Comparison of ENCODE assay signal across 8 cellular contexts in genomic region chr11:67238894-67239794, GRCh38. TPM values are rescaled to one million over a fixed set of nuclear protein-coding genes. Genes with fewer than 3 reads are reported as not detected.
DNase-seq lines count a peak whose midpoint lies in the region; ATAC-seq and TF ChIP-seq lines count a peak whose summit lies in the region.

No MANE protein-coding gene starts in this region.

- peaks cover 13 to 22% (median 15%) of the 10 kb centered on the region in 3 experiments for H3K36me3 ChIP-seq in naive thymus-derived CD4-positive, alpha-beta T cell (ENCODE audit: control insufficient read depth in 2 of 3, insufficient read depth in 3 of 3, low read length in 3 of 3)

- H3K4me3 Mint-ChIP-seq in naive thymus-derived CD4-positive, alpha-beta T cell: peak overlapping the region; percentile 93 to 100 (median 98)

- intact Hi-C loops in naive thymus-derived CD4-positive, alpha-beta T cell (cut with micrococcal nuclease): loop anchor here (1.0 to 5.0 kb wide), 7 partner anchors 8 to 566 kb away; partner anchors contain the start of genes AIP (in 1 of the 2), CDK2AP2 (in 1 of the 2), KDM2A (in 1 of the 2) and PC (in 1 of the 2)

- no peak for TF ChIP-seq CTCF in coronary artery (IDR thresholded peaks at IDR 0.05)

- H3K27ac Mint-ChIP-seq in naive thymus-derived CD4-positive, alpha-beta T cell: peak overlapping the region; percentile 92 to 100 (median 99)

- H3K27ac ChIP-seq in coronary artery: peak overlapping the region in 1 of 2 donors; percentile 72
- peak overlapping the region; percentile 63 for H3K27ac ChIP-seq in naive thymus-derived CD4-positive, alpha-beta T cell (ENCODE audit: low read depth, low read length)

- H3K9me3 ChIP-seq in naive thymus-derived CD4-positive, alpha-beta T cell (ENCODE audit: control insufficient read depth in 2 of 3, low read length in 3 of 3): no peaks in the 10 kb centered on the region

- DNase-seq in EH (ENCODE audit: low read depth) (peak; percentile 16), NAMALWA (ENCODE audit: low spot score) (peak; percentile 36), coronary artery (ENCODE audit: low spot score) (no peak), NCI-H1694 (lab: John Stamatoyannopoulos, UW) (no peak), MV-4-11 (lab: John Stamatoyannopoulos, UW) (no peak), C1 segment of cervical spinal cord (lab: John Stamatoyannopoulos, UW) (no peak), NCI-H345 treated with DMSO at 0.1 percent for 48 hours (lab: John Stamatoyannopoulos, UW; ENCODE audit: unreplicated experiment) (no peak)
- DNase-seq in naive thymus-derived CD4-positive, alpha-beta T cell: no peak

- POLR2A ChIA-PET in naive thymus-derived CD4-positive, alpha-beta T cell (lab: Charles Lee): interaction anchor here (0.6 to 3.7 kb wide), 38 partner anchors 8 to 1380 kb away, joined by 3 to 40 read pairs (median 6); partner anchors contain the start of genes ANKRD13D, CCDC85B, GRK2 and GSTP1

- CTCF ChIA-PET in naive thymus-derived CD4-positive, alpha-beta T cell (lab: Charles Lee): interaction anchor here (1.0 to 2.6 kb wide), 6 partner anchors 14 to 120 kb away, joined by 3 to 23 read pairs (median 4); partner anchors contain the start of gene KDM2A

- no peak for ATAC-seq in naive thymus-derived CD4-positive, alpha-beta T cell

- H3K9me3 Mint-ChIP-seq in naive thymus-derived CD4-positive, alpha-beta T cell: peaks cover 0 to 10% (median 0%) of the 10 kb centered on the region in 11 donors

- peaks cover 24 to 38% of the 10 kb centered on the region in 2 donors for H3K4me1 ChIP-seq in naive thymus-derived CD4-positive, alpha-beta T cell (ENCODE audit: control insufficient read depth in 2 of 2, insufficient read depth in 2 of 2, low read length in 2 of 2)

- H3K27me3 Mint-ChIP-seq in naive thymus-derived CD4-positive, alpha-beta T cell: no peaks in the 10 kb centered on the region

- peaks cover 2 to 32% (median 27%) of the 10 kb centered on the region in 5 donors for H3K36me3 Mint-ChIP-seq in naive thymus-derived CD4-positive, alpha-beta T cell

- no peaks in the 10 kb centered on the region for H3K27me3 ChIP-seq in naive thymus-derived CD4-positive, alpha-beta T cell (ENCODE audit: control insufficient read depth in 2 of 2, insufficient read depth in 2 of 2, low read length in 2 of 2)

- H3K4me3 ChIP-seq in coronary artery: peak overlapping the region; percentile 55
- no peak overlapping the region for H3K4me3 ChIP-seq in naive thymus-derived CD4-positive, alpha-beta T cell (ENCODE audit: low read length)

- H3K4me1 Mint-ChIP-seq in naive thymus-derived CD4-positive, alpha-beta T cell: peaks cover 48 to 65% (median 64%) of the 10 kb centered on the region in 7 donors

RNA-seq across cellular contexts. Expression of gene GRK2, which starts 27.1 kb away (rescaled TPM):
- total RNA-seq in naive thymus-derived CD4-positive, alpha-beta T cell: 100 to 1,000 TPM; 305 to 399 (median 322) TPM
- 10 to 100 TPM; 18.5 to 38.0 TPM for polyA plus RNA-seq in naive thymus-derived CD4-positive, alpha-beta T cell

RNA-seq across cellular contexts. Expression of gene ANKRD13D, which starts 50.0 kb away (rescaled TPM):
- total RNA-seq in naive thymus-derived CD4-positive, alpha-beta T cell: 100 to 1,000 TPM; 161 to 286 (median 191) TPM
- polyA plus RNA-seq in naive thymus-derived CD4-positive, alpha-beta T cell: 10 to 100 TPM in 1 of 2 donors, 1 to 10 TPM in 1; 6.3 to 19.5 TPM

Comparison
In these comparisons a context has a peak if more than half of its experiments do, and no peak if none do; other contexts are left out.
1. DNase-seq: peak in EH (single experiment) and NAMALWA (single experiment); none in coronary artery (single experiment), naive thymus-derived CD4-positive, alpha-beta T cell (0 of 9), NCI-H1694 (single experiment), MV-4-11 (single experiment), C1 segment of cervical spinal cord (0 of 14) and NCI-H345 treated with DMSO at 0.1 percent for 48 hours (single experiment).